Comparison of ENCODE assay signal across 19 cellular contexts in genomic region chr1:2427976-2428375, GRCh38.
"Had no signal": no experiment of that assay in that cellular context is flagged by ENCODE, and none has a peak within 500 bp of the region (broad histone marks: within the 10 kb centered on the region; RNA-seq: fewer than 3 reads in every experiment).

No MANE protein-coding gene starts in this region.

- H3K27me3 ChIP-seq: hepatocyte had no signal

- H3K4me1 ChIP-seq: gastroesophageal sphincter, spleen, tibial nerve had no signal

- ATAC-seq: activated CD8-positive, alpha-beta T cell treated with anti-CD3 and anti-CD28 coated beads for 36 hours; activated naive CD4-positive, alpha-beta T cell treated with anti-CD3 and anti-CD28 coated beads, Interleukin-2, amount 50 U/mL, for 72 hours; activated T-cell treated with anti-CD3 and anti-CD28 coated beads, Interleukin-2, amount 50 U/mL, for 72 hours; gastroesophageal sphincter; left colon; naive thymus-derived CD4-positive, alpha-beta T cell; right cardiac atrium had no signal

- H3K4me2 ChIP-seq: hepatocyte had no signal

- DNase-seq: activated CD4-positive, alpha-beta T cell treated with anti-CD3 and anti-CD28 coated beads, Interleukin-2, amount 10 ng/mL, durations not matched to agents 24 days and 14 days; activated CD4-positive, CD25-positive, alpha-beta regulatory T cell treated with anti-CD3 and anti-CD28 coated beads, Interleukin-2, amount 50 U/mL, for 72 hours; activated CD8-positive, alpha-beta T cell treated with anti-CD3 and anti-CD28 coated beads for 36 hours; activated naive CD4-positive, alpha-beta T cell; activated T-cell treated with anti-CD3 and anti-CD28 coated beads, Interleukin-2, amount 50 U/mL, for 72 hours; endodermal cell; islet precursor cell; left colon; midbrain; naive thymus-derived CD4-positive, alpha-beta T cell; occipital lobe; right cardiac atrium; spleen; stimulated activated naive CD4-positive, alpha-beta T cell; T-helper 2 cell had no signal

- H2AFZ ChIP-seq: hepatocyte had no signal

- H3K4me3 ChIP-seq: gastroesophageal sphincter, hepatocyte, spleen, tibial nerve had no signal

- H3K36me3 ChIP-seq: gastroesophageal sphincter, spleen, tibial nerve had no signal

- H3K27ac ChIP-seq: gastroesophageal sphincter, hepatocyte, spleen, tibial nerve had no signal

- H3K79me2 ChIP-seq: hepatocyte had no signal
